Comparison of ENCODE assay signal across 8 cellular contexts in genomic region chr3:159941043-159941994, GRCh38. TPM values are rescaled to one million over a fixed set of nuclear protein-coding genes. Genes with fewer than 3 reads are reported as not detected.
DNase-seq lines count a peak whose midpoint lies in the region; ATAC-seq and TF ChIP-seq lines count a peak whose summit lies in the region.

No MANE protein-coding gene starts in this region.

- no peaks in the 10 kb centered on the region for H3K9me3 ChIP-seq in gastroesophageal sphincter

- peak; percentile 25 for DNase-seq in LNCaP clone FGC (ENCODE audit: low read depth)
- DNase-seq in fibroblast of mammary gland (ENCODE audit: low read depth) = peak; percentile 24
- no peak for DNase-seq in retina
- DNase-seq in activated gamma-delta T cell (lab: John Stamatoyannopoulos, UW) = no peak
- no peak for DNase-seq in stimulated activated CD4-positive, alpha-beta T cell treated with anti-CD3 and anti-CD28 coated beads, Interleukin-2, amount 100 ng/mL, for 48 hours

- no peaks in the 10 kb centered on the region for H3K36me3 ChIP-seq in gastroesophageal sphincter

- H3K27ac ChIP-seq in gastroesophageal sphincter = no peak overlapping the region

- TF ChIP-seq CTCF in LNCaP clone FGC (IDR thresholded peaks at IDR 0.05; ENCODE audit: control insufficient read depth, extremely low read depth, insufficient read depth) (no peak), fibroblast of mammary gland (conservative IDR thresholded peaks at IDR 0.05; ENCODE audit: control insufficient read depth, insufficient read depth, low read depth, low read length) (no peak), gastroesophageal sphincter (IDR thresholded peaks at IDR 0.05) (no peak)

- ATAC-seq in GM18868 (IDR thresholded peaks at IDR 0.05; ENCODE audit: unreplicated experiment) (peak; percentile 90), HG02588 (IDR thresholded peaks at IDR 0.05; ENCODE audit: unreplicated experiment) (peak; percentile 55), gastroesophageal sphincter (no peak)

- H3K4me3 ChIP-seq in LNCaP clone FGC (ENCODE audit: low read depth, low read length) (no peak overlapping the region), fibroblast of mammary gland (ENCODE audit: control insufficient read depth, low read depth, low read length) (no peak overlapping the region), gastroesophageal sphincter (no peak overlapping the region)

- no peak for TF ChIP-seq EP300 in gastroesophageal sphincter (IDR thresholded peaks at IDR 0.05)

- no peaks in the 10 kb centered on the region for H3K27me3 ChIP-seq in gastroesophageal sphincter

- no peaks in the 10 kb centered on the region for H3K4me1 ChIP-seq in gastroesophageal sphincter

- WGBS in gastroesophageal sphincter (ENCODE audit: low coverage in 1 of 2), 2 donors = 76 to 81% methylated on average over 4 to 6 of the region's 6 CpGs

- no peak for TF ChIP-seq POLR2A in gastroesophageal sphincter (IDR thresholded peaks at IDR 0.05)

RNA-seq across cellular contexts. Expression of gene IL12A, which starts 47.3 kb away (rescaled TPM):
- total RNA-seq in gastroesophageal sphincter = 1 to 10 TPM in 1 of 4 donors, under 1 TPM in 2, not detected in 1; 0.32 to 3.3 (median 0.85) TPM

Comparison
In these comparisons a context has a peak if more than half of its experiments do, and no peak if none do; other contexts are left out.
1. DNase-seq: peak in LNCaP clone FGC (single experiment) and fibroblast of mammary gland (single experiment); none in retina (single experiment), activated gamma-delta T cell (single experiment) and stimulated activated CD4-positive, alpha-beta T cell treated with anti-CD3 and anti-CD28 coated beads, Interleukin-2, amount 100 ng/mL, for 48 hours (0 of 2).